ENCODE assay signal across 11 cellular contexts in the genomic region with DNA sequence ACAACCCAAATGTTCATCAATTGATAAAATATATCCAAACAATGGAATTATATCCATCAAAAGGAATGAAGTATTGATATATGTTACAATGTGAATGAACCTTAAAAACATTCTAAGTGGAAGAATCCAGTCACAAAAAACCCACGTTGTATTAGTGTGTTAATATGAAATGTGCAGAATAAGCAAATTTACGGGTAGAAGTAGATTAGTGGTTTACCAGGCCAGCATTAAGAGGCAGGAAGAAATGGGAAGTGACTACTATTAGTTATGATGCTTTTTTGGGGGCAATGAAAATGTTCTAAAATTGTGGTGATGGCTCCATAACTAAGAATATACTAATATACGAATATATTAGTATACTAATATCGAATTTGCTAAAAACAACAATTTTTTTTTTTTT. TPM values are rescaled to one million over a fixed set of nuclear protein-coding genes. Genes with fewer than 3 reads are reported as not detected.
DNase-seq lines count a peak whose midpoint lies in the region; ATAC-seq and TF ChIP-seq lines count a peak whose summit lies in the region.
"Had no signal": no experiment of that assay in that cellular context is flagged by ENCODE, and none has a peak within 500 bp of the region (broad histone marks: within the 10 kb centered on the region; RNA-seq: fewer than 3 reads in every experiment).

No MANE protein-coding gene starts in this region.

- no peak overlapping the region for H3K27ac Mint-ChIP-seq in activated CD8-positive, alpha-beta memory T cell treated with anti-CD3 and anti-CD28 coated beads, Interleukin-2, amount 10 ng/mL, durations not matched to agents 7 days and 5 days

- no peak for DNase-seq in activated CD8-positive, alpha-beta memory T cell treated with anti-CD3 and anti-CD28 coated beads, Interleukin-2, amount 10 ng/mL, durations not matched to agents 7 days and 5 days
- DNase-seq in activated CD8-positive, alpha-beta memory T cell treated with anti-CD3 and anti-CD28 coated beads for 24 hours = no peak
- DNase-seq in PC-9 (no peak), epithelial cell of proximal tubule (ENCODE audit: low read depth) (no peak), gastrocnemius medialis (no peak), epidermal melanocyte (ENCODE audit: insufficient read length, low spot score) (no peak), esophagus muscularis mucosa (ENCODE audit: extremely low spot score) (no peak)
- DNase-seq: NCI-H774, stomach, T-helper 9 cell had no signal

- TF ChIP-seq CTCF in PC-9 (conservative IDR thresholded peaks at IDR 0.05) = no peak
- TF ChIP-seq CTCF in epithelial cell of proximal tubule (conservative IDR thresholded peaks at IDR 0.05; ENCODE audit: low read depth, low read length) = no peak
- TF ChIP-seq CTCF in gastrocnemius medialis (IDR thresholded peaks at IDR 0.05 in 4 of 5, conservative IDR thresholded peaks at IDR 0.05 in 1 of 5) = no peak
- TF ChIP-seq CTCF in esophagus muscularis mucosa (IDR thresholded peaks at IDR 0.05) = no peak

- TF ChIP-seq EP300 in esophagus muscularis mucosa (IDR thresholded peaks at IDR 0.05) = no peak

- H3K36me3 Mint-ChIP-seq in activated CD8-positive, alpha-beta memory T cell treated with anti-CD3 and anti-CD28 coated beads, Interleukin-2, amount 10 ng/mL, durations not matched to agents 7 days and 5 days = peaks cover 18% of the 10 kb centered on the region

- BruUV-seq in PC-9 (replicated peaks; lab: Mats Ljungman, UMichigan) = no TSS peak

- WGBS in esophagus muscularis mucosa = 78% methylated on average over 4 of the region's 4 CpGs

- peaks cover 2% of the 10 kb centered on the region for H3K9me3 Mint-ChIP-seq in activated CD8-positive, alpha-beta memory T cell treated with anti-CD3 and anti-CD28 coated beads, Interleukin-2, amount 10 ng/mL, durations not matched to agents 7 days and 5 days (ENCODE audit: low read depth)

- no peak overlapping the region for H3K4me3 ChIP-seq in PC-9
- H3K4me3 ChIP-seq in epithelial cell of proximal tubule (ENCODE audit: low read depth, low read length) = peak overlapping the region; percentile 77
- H3K4me3 ChIP-seq in gastrocnemius medialis = peak overlapping the region in 3 of 4 donors; percentile 76 to 91 (median 90)
- peak overlapping the region in 1 of 4 donors; percentile 79 for H3K4me3 ChIP-seq in esophagus muscularis mucosa

- H4K20me1 ChIP-seq in PC-9 (ENCODE audit: insufficient read depth) = peaks cover 14% of the 10 kb centered on the region

- H3F3A ChIP-seq in PC-9 (ENCODE audit: insufficient read depth, low read depth) = no peaks in the 10 kb centered on the region

- no peaks in the 10 kb centered on the region for H3K9me2 ChIP-seq in PC-9 (ENCODE audit: insufficient read depth)

- H3K9me3 ChIP-seq in PC-9 (ENCODE audit: insufficient read depth, low read depth) = no peaks in the 10 kb centered on the region
- no peaks in the 10 kb centered on the region for H3K9me3 ChIP-seq in gastrocnemius medialis
- H3K9me3 ChIP-seq in esophagus muscularis mucosa = no peaks in the 10 kb centered on the region
- H3K9me3 ChIP-seq: stomach had no signal

- CTCF ChIA-PET in activated CD8-positive, alpha-beta memory T cell treated with anti-CD3 and anti-CD28 coated beads, Interleukin-2, amount 10 ng/mL, durations not matched to agents 7 days and 5 days (lab: Charles Lee) = no interaction called here
- CTCF ChIA-PET in PC-9 (lab: Charles Lee) = interaction anchor here (0.6 kb wide), 1 partner anchor 284 kb away, joined by 9 read pairs; no protein-coding TSS in a partner anchor

- ATAC-seq in activated CD8-positive, alpha-beta memory T cell treated with anti-CD3 and anti-CD28 coated beads, Interleukin-2, amount 10 ng/mL, durations not matched to agents 7 days and 5 days = no peak
- no peak for ATAC-seq in gastrocnemius medialis
- no peak for ATAC-seq in GM18511 (IDR thresholded peaks at IDR 0.05; ENCODE audit: unreplicated experiment)

- in situ Hi-C loops in gastrocnemius medialis (cut with MboI; ENCODE audit: low sequenced_read_pairs in 4 of 4) = no loop called here

- H3K36me3 ChIP-seq in PC-9 (ENCODE audit: low read depth) = no peaks in the 10 kb centered on the region
- no peaks in the 10 kb centered on the region for H3K36me3 ChIP-seq in gastrocnemius medialis
- H3K36me3 ChIP-seq in esophagus muscularis mucosa = no peaks in the 10 kb centered on the region
- H3K36me3 ChIP-seq: stomach had no signal

- peaks cover 2% of the 10 kb centered on the region for H3K27me3 Mint-ChIP-seq in activated CD8-positive, alpha-beta memory T cell treated with anti-CD3 and anti-CD28 coated beads, Interleukin-2, amount 10 ng/mL, durations not matched to agents 7 days and 5 days

- H3K27me3 ChIP-seq in PC-9 (ENCODE audit: insufficient read depth, low read depth) (no peaks in the 10 kb centered on the region), gastrocnemius medialis (no peaks in the 10 kb centered on the region), esophagus muscularis mucosa (no peaks in the 10 kb centered on the region)
- H3K27me3 ChIP-seq: stomach had no signal

- H3K27ac ChIP-seq in PC-9 = no peak overlapping the region
- no peak overlapping the region for H3K27ac ChIP-seq in gastrocnemius medialis
- no peak overlapping the region for H3K27ac ChIP-seq in esophagus muscularis mucosa (replicated peaks in 1 of 4)

- H3K4me1 Mint-ChIP-seq in activated CD8-positive, alpha-beta memory T cell treated with anti-CD3 and anti-CD28 coated beads, Interleukin-2, amount 10 ng/mL, durations not matched to agents 7 days and 5 days = peaks cover 31% of the 10 kb centered on the region

- H2AFZ ChIP-seq in PC-9 = no peak overlapping the region

- H3K79me2 ChIP-seq in PC-9 (ENCODE audit: low read depth) = peaks cover 60% of the 10 kb centered on the region

- intact Hi-C loops in PC-9 (cut with micrococcal nuclease; ENCODE audit: unreplicated experiment) (loop anchor here (5.0 kb wide), 2 partner anchors 359 to 454 kb away; no protein-coding TSS in a partner anchor), gastrocnemius medialis (cut with DNase I; ENCODE audit: low total_unique reads) (loop anchor here (5.0 kb wide), 2 partner anchors 59 to 1206 kb away; a partner anchor contains a TSS), esophagus muscularis mucosa (cut with DNase I) (no loop called here)

- no peak for TF ChIP-seq POLR2A in gastrocnemius medialis (IDR thresholded peaks at IDR 0.05)
- no peak for TF ChIP-seq POLR2A in esophagus muscularis mucosa (IDR thresholded peaks at IDR 0.05; ENCODE audit: low read depth)

- peaks cover 15% of the 10 kb centered on the region; the same call in 1 of the 2 replicates for H3K4me1 ChIP-seq in PC-9 (replicated peaks; ENCODE audit: insufficient read depth)
- H3K4me1 ChIP-seq in gastrocnemius medialis = peaks cover 48 to 50% of the 10 kb centered on the region in 2 donors
- H3K4me1 ChIP-seq in esophagus muscularis mucosa = peaks cover 9 to 46% (median 37%) of the 10 kb centered on the region in 4 donors

- peak overlapping the region; percentile 61 for H3K4me3 Mint-ChIP-seq in activated CD8-positive, alpha-beta memory T cell treated with anti-CD3 and anti-CD28 coated beads, Interleukin-2, amount 10 ng/mL, durations not matched to agents 7 days and 5 days

- POLR2A ChIA-PET in PC-9 (lab: Charles Lee; ENCODE audit: unreplicated experiment) = no interaction called here

- peak overlapping the region; percentile 84 for H3K4me2 ChIP-seq in PC-9

RNA-seq across cellular contexts. Expression of a gene that starts 1.5 kb away (rescaled TPM):
- total RNA-seq in activated CD8-positive, alpha-beta memory T cell treated with anti-CD3 and anti-CD28 coated beads, Interleukin-2, amount 10 ng/mL, durations not matched to agents 7 days and 5 days = 10 to 100 TPM; 32.5 to 55.7 TPM
- total RNA-seq in PC-9 (2021) (73.9 and 87.0 TPM in 2 replicates), epithelial cell of proximal tubule (39.8 and 41.8 TPM in 2 replicates), gastrocnemius medialis (10 to 100 TPM; 16.8 to 38.6 (median 26.7) TPM), esophagus muscularis mucosa (10 to 100 TPM in 3 of 4 donors, 1 to 10 TPM in 1; 9.2 to 19.3 (median 15.8) TPM)

RNA-seq across cellular contexts. Expression of a gene that starts 58.9 kb away (rescaled TPM):
- 1 to 10 TPM; 3.6 to 7.3 TPM for total RNA-seq in activated CD8-positive, alpha-beta memory T cell treated with anti-CD3 and anti-CD28 coated beads, Interleukin-2, amount 10 ng/mL, durations not matched to agents 7 days and 5 days
- total RNA-seq in PC-9 (2021) (21.2 and 30.2 TPM in 2 replicates), epithelial cell of proximal tubule (10.7 and 13.1 TPM in 2 replicates), gastrocnemius medialis (10 to 100 TPM; 21.2 to 34.1 (median 27.1) TPM), esophagus muscularis mucosa (10 to 100 TPM; 30.2 to 47.3 (median 40.0) TPM)
